ENCODE assay signal across 15 cellular contexts in the genomic region with DNA sequence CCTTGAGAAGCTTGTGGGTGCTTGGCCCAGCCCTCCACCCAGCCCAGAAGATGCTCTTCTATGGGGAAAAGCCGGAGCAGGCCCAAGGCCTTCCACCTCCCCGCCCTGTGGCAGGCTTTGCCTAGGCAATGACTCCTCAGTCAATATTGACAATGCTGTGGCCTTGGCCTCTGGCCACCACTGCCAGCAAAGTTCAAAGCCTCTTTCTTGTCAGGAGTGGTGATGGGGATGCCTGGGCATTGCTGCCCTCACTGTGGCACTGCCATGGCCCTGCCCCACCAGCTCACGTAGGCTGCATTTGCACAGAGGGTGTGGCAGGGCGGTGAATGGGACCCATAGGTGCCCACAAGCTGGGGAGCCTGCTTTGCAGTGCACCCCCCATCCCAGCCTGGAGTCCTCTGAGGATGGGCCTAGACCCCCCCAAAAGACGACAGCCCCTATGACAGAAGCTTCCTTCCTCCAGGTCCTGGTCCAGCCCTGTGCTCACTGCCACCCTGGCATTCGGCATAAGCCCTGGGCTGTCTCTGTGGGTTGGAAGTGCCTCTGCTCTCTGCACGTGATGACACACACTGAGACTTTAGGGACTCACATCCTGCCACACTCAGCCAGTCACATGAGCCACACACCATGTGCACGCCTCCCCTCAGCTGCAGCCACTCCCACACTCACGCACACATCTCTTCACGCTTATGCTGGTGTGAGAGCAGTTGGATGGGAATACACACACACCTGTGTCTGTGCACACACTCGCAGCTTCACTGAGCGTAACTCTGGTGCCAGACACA. TPM values are rescaled to one million over a fixed set of nuclear protein-coding genes. Genes with fewer than 3 reads are reported as not detected.
DNase-seq lines count a peak whose midpoint lies in the region; ATAC-seq, FAIRE-seq and TF ChIP-seq lines count a peak whose summit lies in the region.
"Had no signal": no experiment of that assay in that cellular context is flagged by ENCODE, and none has a peak within 500 bp of the region (broad histone marks: within the 10 kb centered on the region; RNA-seq: fewer than 3 reads in every experiment).

No MANE protein-coding gene starts in this region.

- H3K27me3 ChIP-seq in IMR-90 (ENCODE audit: control insufficient read depth, insufficient read depth, low read length) (peaks cover 28% of the 10 kb centered on the region), GM12878 (replicated peaks in 1 of 2; ENCODE audit: control insufficient read depth in 2 of 2, insufficient read depth in 2 of 2, low read length in 1 of 2) (no peaks in the 10 kb centered on the region; a peak in 1 of 4 replicates)
- H3K27me3 ChIP-seq: ascending aorta had no signal

- no peak overlapping the region for H3K4me3 ChIP-seq in IMR-90 (ENCODE audit: insufficient read depth, low read depth, low read length)
- no peak overlapping the region for H3K4me3 ChIP-seq in GM12878
- H3K4me3 ChIP-seq: ascending aorta, skin epidermis had no signal

- POLR2A ChIA-PET in IMR-90 (lab: Charles Lee; ENCODE audit: unreplicated experiment) (no interaction called here), GM12878 (lab: Charles Lee) (no interaction called here)

- CTCF ChIA-PET in IMR-90 (lab: Yijun Ruan, JAX) (interaction anchor here (0.5 to 0.7 kb wide), 2 partner anchors 13 to 712 kb away, joined by 3 read pairs; no protein-coding TSS in a partner anchor), GM12878 (lab: Yijun Ruan, JAX) (no interaction called here)

- TF ChIP-seq RAD21 in IMR-90 (IDR thresholded peaks at IDR 0.05; ENCODE audit: low read length) (no peak), GM12878 (IDR thresholded peaks at IDR 0.05; ENCODE audit: insufficient read depth, low read depth, low read length) (no peak)

- intact Hi-C loops in IMR-90 (cut with micrococcal nuclease) = no loop called here
- intact Hi-C loops in GM12878 (cut with micrococcal nuclease; ENCODE audit: unreplicated experiment) = no loop called here

- H4K8ac ChIP-seq in IMR-90 (ENCODE audit: low read depth in 2 of 2, low read length in 2 of 2) = no peak overlapping the region

- no peak for TF ChIP-seq EP300 in GM12878 (IDR thresholded peaks at IDR 0.05; ENCODE audit: borderline replicate concordance in 1 of 2, control insufficient read depth in 1 of 2, low read depth in 2 of 2, low read length in 2 of 2)

- no peak overlapping the region; the same call in 1 of the 2 replicates for H3K4ac ChIP-seq in IMR-90 (ENCODE audit: low read depth, low read length)

- H3K27ac ChIP-seq in IMR-90 (ENCODE audit: insufficient read depth, low read length) (no peak overlapping the region), GM12878 (ENCODE audit: control insufficient read depth, insufficient read depth) (no peak overlapping the region)
- H3K27ac ChIP-seq: ascending aorta, skin epidermis had no signal

- H3K18ac ChIP-seq in IMR-90 (ENCODE audit: low read depth, low read length) = no peak overlapping the region

- H2BK20ac ChIP-seq in IMR-90 (ENCODE audit: low read depth, low read length) = no peak overlapping the region

- no peak overlapping the region for H2BK15ac ChIP-seq in IMR-90 (ENCODE audit: low read depth, low read length)

- no peak overlapping the region for H4K5ac ChIP-seq in IMR-90 (ENCODE audit: low read depth, low read length)

- H3K9ac ChIP-seq in IMR-90 (ENCODE audit: low read depth, low read length) = no peak overlapping the region
- no peak overlapping the region for H3K9ac ChIP-seq in GM12878 (ENCODE audit: control insufficient read depth, insufficient read depth, low read length)

- H2BK5ac ChIP-seq in IMR-90 (ENCODE audit: low read depth, low read length, poor library complexity, severe bottlenecking) = no peak overlapping the region

- no peaks in the 10 kb centered on the region for H3K9me3 ChIP-seq in IMR-90 (ENCODE audit: control insufficient read depth, insufficient read depth, low read length)
- no peaks in the 10 kb centered on the region for H3K9me3 ChIP-seq in GM12878 (replicated peaks; ENCODE audit: control insufficient read depth, insufficient read depth, low read length)
- H3K9me3 ChIP-seq: ascending aorta had no signal

- peak overlapping the region; percentile 74 for H2AFZ ChIP-seq in IMR-90 (replicated peaks; ENCODE audit: low read length, poor library complexity)
- H2AFZ ChIP-seq in GM12878 (ENCODE audit: control insufficient read depth, low read depth, low read length) = no peak overlapping the region

- TF ChIP-seq POLR2A in IMR-90 (IDR thresholded peaks at IDR 0.05; ENCODE audit: low read depth, low read length) = no peak
- no peak for TF ChIP-seq POLR2A in GM12878 (IDR thresholded peaks at IDR 0.05; ENCODE audit: low read depth, low read length)

- H3K36me3 ChIP-seq in IMR-90 (ENCODE audit: control insufficient read depth, insufficient read depth, low read length) (no peaks in the 10 kb centered on the region), GM12878 (ENCODE audit: control insufficient read depth in 2 of 2, insufficient read depth in 2 of 2, low read length in 1 of 2) (no peaks in the 10 kb centered on the region)
- H3K36me3 ChIP-seq: ascending aorta had no signal

- H3K79me1 ChIP-seq in IMR-90 (ENCODE audit: low read depth in 1 of 2, low read length in 2 of 2) = no peaks in the 10 kb centered on the region

- WGBS in IMR-90 (ENCODE audit: extremely low coverage in 2 of 2, insufficient read length in 1 of 2), 2 experiments = no CpG with 5 or more reads among the region's 12 CpGs
- 35% methylated on average over 12 of the region's 12 CpGs for WGBS in GM12878 (ENCODE audit: insufficient coverage, insufficient replicate concordance, low lambda C conversion rate, missing lambda C conversion rate)

- H2AK5ac ChIP-seq in IMR-90 (ENCODE audit: low read depth, low read length) = no peak overlapping the region

- RAD21 ChIA-PET in GM12878 (lab: Charles Lee; ENCODE audit: unreplicated experiment) = no interaction called here

- H2BK120ac ChIP-seq in IMR-90 (ENCODE audit: low read depth, low read length) = no peak overlapping the region

- H3K9me1 ChIP-seq in IMR-90 (ENCODE audit: insufficient read depth, low read length) = peaks cover 3% of the 10 kb centered on the region; the same call in 1 of the 2 replicates

- H3K14ac ChIP-seq in IMR-90 (replicated peaks; ENCODE audit: low read depth, low read length) = no peak overlapping the region

- FAIRE-seq in GM12878 (lab: Jason Lieb, UNC) = no peak
- FAIRE-seq: G401.6 had no signal

- H3K4me1 ChIP-seq in IMR-90 (ENCODE audit: control insufficient read depth, insufficient read depth, low read length) (no peaks in the 10 kb centered on the region), GM12878 (ENCODE audit: control insufficient read depth, insufficient read depth, low read length) (no peaks in the 10 kb centered on the region)
- H3K4me1 ChIP-seq: ascending aorta had no signal

- H4K91ac ChIP-seq in IMR-90 (ENCODE audit: insufficient read depth, low read depth, low read length) = no peak overlapping the region

- H3K4me2 ChIP-seq in IMR-90 (ENCODE audit: low read depth, low read length) (no peak overlapping the region), GM12878 (ENCODE audit: control insufficient read depth, insufficient read depth) (no peak overlapping the region)

- DNase-seq in NCI-H1417 (lab: John Stamatoyannopoulos, UW) = peak in 2 of 3 experiments; percentile 37 to 69
- DNase-seq in NCI-H1417 treated with DMSO at 0.1 percent for 48 hours (lab: John Stamatoyannopoulos, UW) = no peak
- DNase-seq in IMR-90 = peak; percentile 40
- no peak for DNase-seq in GM12878 (ENCODE audit: low read depth, low spot score)
- peak; percentile 4 for DNase-seq in midbrain (lab: John Stamatoyannopoulos, UW)
- DNase-seq in NCI-H1092 (lab: John Stamatoyannopoulos, UW) = no peak
- DNase-seq in activated CD4-positive, alpha-beta T cell treated with anti-CD3 and anti-CD28 coated beads, Interleukin-2, amount 50 U/mL, for 4 hours = no peak
- DNase-seq: H9, NCI-H82 had no signal

- TF ChIP-seq CTCF in IMR-90 (conservative IDR thresholded peaks at IDR 0.05; ENCODE audit: low read depth, low read length) = no peak
- no peak for TF ChIP-seq CTCF in GM12878 (IDR thresholded peaks at IDR 0.05 in 2 of 3, conservative IDR thresholded peaks at IDR 0.05 in 1 of 3; ENCODE audit: control insufficient read depth in 2 of 3, extremely low read depth in 1 of 3, insufficient read depth in 1 of 3, low read depth in 3 of 3, low read length in 3 of 3)

- no TSS peak for BruUV-seq in IMR-90 (replicated peaks; lab: Mats Ljungman, UMichigan)
- no TSS peak for BruUV-seq in GM12878 (replicated peaks; lab: Mats Ljungman, UMichigan)

- dilution Hi-C loops in IMR-90 (cut with HindIII; ENCODE audit: low sequenced_read_pairs, unreplicated experiment) = no loop called here

- H3K23ac ChIP-seq in IMR-90 (ENCODE audit: low read depth, low read length) = no peak overlapping the region

- H4K20me1 ChIP-seq in IMR-90 (ENCODE audit: insufficient read depth, low read length) (no peaks in the 10 kb centered on the region), GM12878 (ENCODE audit: control insufficient read depth, insufficient read depth) (no peaks in the 10 kb centered on the region)

- H3K79me2 ChIP-seq in GM12878 (ENCODE audit: control insufficient read depth, insufficient read depth, low read length) = no peaks in the 10 kb centered on the region

- SMC1A ChIA-PET in GM12878 (lab: Charles Lee; ENCODE audit: uncharacterized antibody, unreplicated experiment) = no interaction called here

- peak; percentile 53 for ATAC-seq in IMR-90 (ENCODE audit: low read depth)
- ATAC-seq in GM12878 = peak; percentile 66
- no peak for ATAC-seq in GM21515 (IDR thresholded peaks at IDR 0.05; ENCODE audit: unreplicated experiment)

- H3K56ac ChIP-seq in IMR-90 (ENCODE audit: extremely low read depth, insufficient read depth, low read length) = no peak overlapping the region

- in situ Hi-C loops in IMR-90 (cut with MboI; ENCODE audit: low sequenced_read_pairs) (no loop called here), GM12878 (cut with MboI) (no loop called here)

- no peak overlapping the region for H2AK9ac ChIP-seq in IMR-90 (replicated peaks; ENCODE audit: low read depth, low read length, poor library complexity)

RNA-seq across cellular contexts. Expression of a gene that starts 31.1 kb away (rescaled TPM):
- total RNA-seq in IMR-90 (2012; rRNA removed) (not detected in 2 replicates), GM12878 (2014; rRNA removed) (not detected in 2 replicates), GM12878 (2014; rRNA removed; fragmentation: Illumina TruSeq; extraction: Trizol) (not detected in 2 replicates), GM12878 (2021) (not detected in 2 replicates)
- polyA plus RNA-seq in IMR-90 (2012; rRNA removed) (not detected in 2 replicates), GM12878 (2011; rRNA removed) (not detected in 2 replicates), GM12878 (2014; fragmentation: Illumina TruSeq; extraction: Trizol) (not detected in 2 replicates), GM12878 (2014; fragmentation: Nextera tagmentation; extraction: Ambion mirVana) (not detected), GM12878 (2014; rRNA removed) (not detected in 2 replicates), GM12878 (2016; fragmentation: Nextera tagmentation; extraction: Ambion mirVana) (not detected)
- polyA plus RNA-seq in IMR-90 (2012; cell fraction: cytosol; rRNA removed) = not detected in 2 replicates
- not detected in 2 replicates for polyA plus RNA-seq in IMR-90 (2012; cell fraction: nucleus; rRNA removed; ENCODE audit: low replicate concordance)
- total RNA-seq in GM12878 (2013; cell fraction: nucleolus; rRNA removed) = not detected in 2 replicates
- not detected for polyA plus RNA-seq in GM12878 (2011; ENCODE audit: low read depth)
- not detected in 2 replicates for polyA plus RNA-seq in GM12878 (2011; cell fraction: cytosol; rRNA removed)
- polyA plus RNA-seq in GM12878 (2011; cell fraction: nucleus; rRNA removed) = not detected in 2 replicates
- polyA plus RNA-seq in GM12878 (2012) = not detected in 2 replicates
- not detected in 2 replicates for polyA minus RNA-seq in GM12878 (2011; rRNA and poly(A)+ RNA removed)
- polyA minus RNA-seq in GM12878 (2011; cell fraction: cytosol; rRNA and poly(A)+ RNA removed) = not detected in 2 replicates
- polyA minus RNA-seq in GM12878 (2011; cell fraction: nucleus; rRNA and poly(A)+ RNA removed) = not detected in 2 replicates
- total RNA-seq: A673, ascending aorta, H9, myocyte had no signal

RNA-seq across cellular contexts. Expression of a gene that starts 31.2 kb away (rescaled TPM):
- total RNA-seq in IMR-90 (2012; rRNA removed) = 45.2 and 80.8 TPM in 2 replicates
- polyA plus RNA-seq in IMR-90 (2012; rRNA removed) = 98.1 and 103 TPM in 2 replicates
- 54.5 and 98.8 TPM in 2 replicates for polyA plus RNA-seq in IMR-90 (2012; cell fraction: cytosol; rRNA removed)
- 11.0 and 36.0 TPM in 2 replicates for polyA plus RNA-seq in IMR-90 (2012; cell fraction: nucleus; rRNA removed; ENCODE audit: low replicate concordance)
- 2.3 and 4.3 TPM in 2 replicates for total RNA-seq in GM12878 (2013; cell fraction: nucleolus; rRNA removed)
- total RNA-seq in GM12878 (2014; rRNA removed) = 44.9 and 48.4 TPM in 2 replicates
- total RNA-seq in GM12878 (2014; rRNA removed; fragmentation: Illumina TruSeq; extraction: Trizol) = 54.1 and 56.6 TPM in 2 replicates
- total RNA-seq in GM12878 (2021) = 59.1 and 59.2 TPM in 2 replicates
- polyA plus RNA-seq in GM12878 (2011; ENCODE audit: low read depth) = 41.9 TPM
- 94.6 and 94.8 TPM in 2 replicates for polyA plus RNA-seq in GM12878 (2011; rRNA removed)
- 78.7 and 82.1 TPM in 2 replicates for polyA plus RNA-seq in GM12878 (2011; cell fraction: cytosol; rRNA removed)
- polyA plus RNA-seq in GM12878 (2011; cell fraction: nucleus; rRNA removed) = 36.9 and 43.0 TPM in 2 replicates
- 54.9 and 60.0 TPM in 2 replicates for polyA plus RNA-seq in GM12878 (2012)
- 83.3 and 94.3 TPM in 2 replicates for polyA plus RNA-seq in GM12878 (2014; fragmentation: Illumina TruSeq; extraction: Trizol)
- 10 to 100 TPM; 47.3 to 93.8 TPM for polyA plus RNA-seq in GM12878 (2014; fragmentation: Nextera tagmentation; extraction: Ambion mirVana)
- polyA plus RNA-seq in GM12878 (2014; rRNA removed) = 76.7 and 87.7 TPM in 2 replicates
- polyA plus RNA-seq in GM12878 (2016; fragmentation: Nextera tagmentation; extraction: Ambion mirVana) = 100 to 1,000 TPM; 145 to 159 TPM
- 42.8 and 54.6 TPM in 2 replicates for polyA minus RNA-seq in GM12878 (2011; rRNA and poly(A)+ RNA removed)
- polyA minus RNA-seq in GM12878 (2011; cell fraction: cytosol; rRNA and poly(A)+ RNA removed) = 20.6 and 23.3 TPM in 2 replicates
- polyA minus RNA-seq in GM12878 (2011; cell fraction: nucleus; rRNA and poly(A)+ RNA removed) = 5.4 and 12.5 TPM in 2 replicates

RNA-seq across cellular contexts. Expression of a gene that starts 38.0 kb away (rescaled TPM):
- total RNA-seq in IMR-90 (2012; rRNA removed) = under 0.01 TPM in 2 replicates
- 0.05 and 0.17 TPM in 2 replicates for polyA plus RNA-seq in IMR-90 (2012; rRNA removed)
- polyA plus RNA-seq in IMR-90 (2012; cell fraction: cytosol; rRNA removed) = 0.01 and 0.11 TPM in 2 replicates
- polyA plus RNA-seq in IMR-90 (2012; cell fraction: nucleus; rRNA removed; ENCODE audit: low replicate concordance) = 0.09 and 0.21 TPM in 2 replicates
- not detected in 2 replicates for total RNA-seq in GM12878 (2013; cell fraction: nucleolus; rRNA removed)
- not detected in 2 replicates for total RNA-seq in GM12878 (2014; rRNA removed)
- total RNA-seq in GM12878 (2014; rRNA removed; fragmentation: Illumina TruSeq; extraction: Trizol) = not detected in 2 replicates
- total RNA-seq in GM12878 (2021) = not detected in 2 replicates
- polyA plus RNA-seq in GM12878 (2011; ENCODE audit: low read depth) = not detected
- not detected in 2 replicates for polyA plus RNA-seq in GM12878 (2011; rRNA removed)
- polyA plus RNA-seq in GM12878 (2011; cell fraction: cytosol; rRNA removed) = not detected in 2 replicates
- not detected in 2 replicates for polyA plus RNA-seq in GM12878 (2011; cell fraction: nucleus; rRNA removed)
- polyA plus RNA-seq in GM12878 (2012) = 0.03 TPM in 1 of 2 replicates, not detected in the other
- not detected in 2 replicates for polyA plus RNA-seq in GM12878 (2014; fragmentation: Illumina TruSeq; extraction: Trizol)
- not detected for polyA plus RNA-seq in GM12878 (2014; fragmentation: Nextera tagmentation; extraction: Ambion mirVana)
- polyA plus RNA-seq in GM12878 (2014; rRNA removed) = not detected in 2 replicates
- polyA plus RNA-seq in GM12878 (2016; fragmentation: Nextera tagmentation; extraction: Ambion mirVana) = not detected
- not detected in 2 replicates for polyA minus RNA-seq in GM12878 (2011; rRNA and poly(A)+ RNA removed)
- not detected in 2 replicates for polyA minus RNA-seq in GM12878 (2011; cell fraction: cytosol; rRNA and poly(A)+ RNA removed)
- not detected in 2 replicates for polyA minus RNA-seq in GM12878 (2011; cell fraction: nucleus; rRNA and poly(A)+ RNA removed)
- total RNA-seq: A673 had no signal

Comparison
In these comparisons a context has a peak if more than half of its experiments do, and no peak if none do; other contexts are left out.
1. DNase-seq: peak in NCI-H1417 (2 of 3), IMR-90 (single experiment) and midbrain (single experiment); none in NCI-H1417 treated with DMSO at 0.1 percent for 48 hours (single experiment), GM12878 (single experiment), NCI-H1092 (single experiment) and activated CD4-positive, alpha-beta T cell treated with anti-CD3 and anti-CD28 coated beads, Interleukin-2, amount 50 U/mL, for 4 hours (0 of 2).